In the genomic region with DNA sequence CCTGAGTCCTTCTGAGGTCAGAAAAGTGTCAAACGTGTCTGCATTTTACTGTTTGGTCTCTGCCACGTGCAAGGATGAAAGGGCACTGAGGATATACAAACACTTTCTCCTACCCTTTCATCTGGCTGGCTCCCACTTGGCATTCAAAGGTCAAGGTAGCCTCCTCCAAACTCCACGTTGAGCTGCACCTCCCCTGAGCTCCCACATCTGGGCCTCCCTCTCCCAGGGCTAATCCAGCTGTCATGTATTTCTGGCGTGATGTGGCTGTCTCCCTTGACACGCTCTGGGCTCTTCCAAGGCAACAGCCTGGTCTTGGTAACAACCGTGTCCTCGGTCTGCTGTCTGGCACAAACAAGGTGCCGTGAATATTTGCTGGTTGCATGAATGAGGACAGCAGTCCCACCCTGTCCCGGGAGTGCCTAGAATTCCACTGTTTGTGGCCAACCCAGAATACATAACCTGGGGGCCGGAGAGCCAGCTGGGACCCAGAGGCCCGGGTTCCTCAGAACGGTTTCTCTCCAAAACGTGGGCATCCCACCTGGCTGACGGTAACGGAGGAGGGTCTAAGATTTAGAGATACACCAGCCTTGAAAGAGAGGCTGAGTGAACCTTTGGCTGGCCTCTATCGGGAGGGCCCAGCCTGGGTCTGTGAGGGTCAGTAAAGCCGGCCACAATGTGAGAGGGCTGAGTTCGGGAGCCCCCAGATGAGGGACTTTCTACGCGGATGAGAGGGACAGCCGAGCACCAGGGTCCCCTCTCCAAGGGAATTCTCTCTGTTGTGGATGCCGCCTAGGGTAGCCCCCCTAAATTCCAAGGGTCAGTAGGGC, we compare ENCODE assay signal across 1 cellular context.
TF ChIP-seq lines count a peak whose summit lies in the region.

No MANE protein-coding gene starts in this region.

TF ChIP-seq in IMR-90, 13 proteins besides CTCF, POLR2A, EP300 and RAD21 (continued from another document):
- TF ChIP-seq, protein P1, sequence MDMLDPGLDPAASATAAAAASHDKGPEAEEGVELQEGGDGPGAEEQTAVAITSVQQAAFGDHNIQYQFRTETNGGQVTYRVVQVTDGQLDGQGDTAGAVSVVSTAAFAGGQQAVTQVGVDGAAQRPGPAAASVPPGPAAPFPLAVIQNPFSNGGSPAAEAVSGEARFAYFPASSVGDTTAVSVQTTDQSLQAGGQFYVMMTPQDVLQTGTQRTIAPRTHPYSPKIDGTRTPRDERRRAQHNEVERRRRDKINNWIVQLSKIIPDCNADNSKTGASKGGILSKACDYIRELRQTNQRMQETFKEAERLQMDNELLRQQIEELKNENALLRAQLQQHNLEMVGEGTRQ (IDR thresholded peaks at IDR 0.05; ENCODE audit: low read depth, low read length): no peak
- TF ChIP-seq MAZ (IDR thresholded peaks at IDR 0.05; ENCODE audit: borderline replicate concordance, low read depth, low read length): no peak
- peak; percentile 52; the same call in 1 of the 2 replicates for TF ChIP-seq MXI1 (IDR thresholded peaks at IDR 0.05; ENCODE audit: borderline replicate concordance, low read depth, low read length)
- TF ChIP-seq CEBPB (IDR thresholded peaks at IDR 0.05; ENCODE audit: low read depth, low read length): no peak
